In genomic region chr10:2676455-2676854, GRCh38 we compare ENCODE assay signal across 28 cellular contexts.
"Had no signal": no experiment of that assay in that cellular context is flagged by ENCODE, and none has a peak within 500 bp of the region (broad histone marks: within the 10 kb centered on the region; RNA-seq: fewer than 3 reads in every experiment).

No MANE protein-coding gene starts in this region.

- H2AFZ ChIP-seq: neural progenitor cell, parathyroid adenoma had no signal

- ATAC-seq: natural killer cell; psoas muscle; right cardiac atrium; sciatic nerve; stimulated activated memory B cell treated with anti-CD40 and anti-IgM and Interleukin-4, amounts not matched to agents 10 μg/mL and 1 μg/mL and 100 μg/mL, for 72 hours; stimulated activated naive CD8-positive, alpha-beta T cell treated with anti-CD3 and anti-CD28 coated beads, Interleukin-15, amount 100 ng/mL, for 72 hours; stimulated activated naive CD8-positive, alpha-beta T cell treated with anti-CD3 and anti-CD28 coated beads, Interleukin-15, Interleukin-2, amounts not matched to agents 100 U/mL and 50 U/mL, for 24 hours; upper lobe of right lung had no signal

- H3K9ac ChIP-seq: neural progenitor cell, parathyroid adenoma had no signal

- H3K4me3 ChIP-seq: neural progenitor cell, ovary, psoas muscle, skin epidermis, smooth muscle cell, spleen, suprapubic skin, testis, tibial artery, transverse colon, upper lobe of right lung, uterus had no signal

- H3K4me1 ChIP-seq: neural progenitor cell, parathyroid adenoma, psoas muscle, spleen, suprapubic skin, testis, tibial artery, transverse colon, upper lobe of right lung had no signal

- H3K36me3 ChIP-seq: neural progenitor cell, ovary, spleen, suprapubic skin, tibial artery, transverse colon, upper lobe of right lung, uterus had no signal

- H3K9me3 ChIP-seq: ovary, psoas muscle, spleen, suprapubic skin, testis, tibial artery, transverse colon, upper lobe of right lung, uterus had no signal

- H3K4me2 ChIP-seq: neural progenitor cell, smooth muscle cell had no signal

- H3K27me3 ChIP-seq: neural progenitor cell, ovary, suprapubic skin, testis, tibial artery, transverse colon, upper lobe of right lung, uterus had no signal

- H3K79me2 ChIP-seq: parathyroid adenoma had no signal

- DNase-seq: natural killer cell; occipital lobe; ovary; posterior cingulate gyrus; psoas muscle; right cardiac atrium; spleen; stimulated activated CD4-positive, alpha-beta T cell treated with anti-CD3 and anti-CD28 coated beads, Interleukin-12 subunit alpha, Interleukin-12 subunit beta, amount 100 ng/mL, for 4 hours; stimulated activated CD4-positive, alpha-beta T cell treated with anti-CD3 and anti-CD28 coated beads, Interleukin-1b, Interleukin-23, amount 100 ng/mL, for 48 hours; stimulated activated CD4-positive, alpha-beta T cell treated with anti-CD3 and anti-CD28 coated beads, Interleukin-4, amount 100 ng/mL, for 1 hour; stimulated activated CD4-positive, alpha-beta T cell treated with anti-CD3 and anti-CD28 coated beads, Interleukin-4, amount 100 ng/mL, for 4 hours; stimulated activated CD8-positive, alpha-beta memory T cell treated with anti-CD3 and anti-CD28 coated beads, Interleukin-4, amount 100 ng/mL, for 48 hours; stimulated activated naive CD4-positive, alpha-beta T cell; stimulated activated naive CD8-positive, alpha-beta T cell treated with anti-CD3 and anti-CD28 coated beads, Interleukin-15, amount 100 ng/mL, for 72 hours; stimulated activated naive CD8-positive, alpha-beta T cell treated with anti-CD3 and anti-CD28 coated beads, Interleukin-15, Interleukin-2, amounts not matched to agents 100 U/mL and 50 U/mL, for 24 hours; substantia nigra; testis; tibial artery; transverse colon; upper lobe of right lung; uterus had no signal

- H3K27ac ChIP-seq: neural progenitor cell, ovary, parathyroid adenoma, psoas muscle, skin epidermis, spleen, suprapubic skin, testis, tibial artery, transverse colon, upper lobe of right lung, uterus had no signal
